In genomic region chr3:175493296-175493695, GRCh38 we compare ENCODE assay signal across 20 cellular contexts.
DNase-seq lines count a peak whose midpoint lies in the region; FAIRE-seq and TF ChIP-seq lines count a peak whose summit lies in the region.
"Had no signal": no experiment of that assay in that cellular context is flagged by ENCODE, and none has a peak within 500 bp of the region (broad histone marks: within the 10 kb centered on the region; RNA-seq: fewer than 3 reads in every experiment).

No MANE protein-coding gene starts in this region.

- no peaks in the 10 kb centered on the region for H3K36me3 ChIP-seq in tibial artery
- H3K36me3 ChIP-seq: BE2C had no signal

- in situ Hi-C loops in ACHN (cut with HindIII; ENCODE audit: low pct_ligation_motif_present, low pct_unique_long_range_greater_than_20kb, low sequenced_read_pairs): no loop called here

- no peak overlapping the region for H3K4me3 ChIP-seq in tibial artery
- H3K4me3 ChIP-seq: GM23338 had no signal

- intact Hi-C loops in tibial artery (cut with DNase I; ENCODE audit: low total_unique reads): no loop called here

- H3K27ac ChIP-seq in tibial artery: no peak overlapping the region

- no peaks in the 10 kb centered on the region for H3K27me3 ChIP-seq in tibial artery
- H3K27me3 ChIP-seq: BE2C had no signal

- FAIRE-seq in D721Med (lab: Jason Lieb, UNC): peak; percentile 29

- no peak for TF ChIP-seq CTCF in D721Med (IDR thresholded peaks at IDR 0.05; ENCODE audit: insufficient read depth, missing control alignments)
- no peak for TF ChIP-seq CTCF in tibial artery (IDR thresholded peaks at IDR 0.05)

- H3K4me1 ChIP-seq in tibial artery: no peaks in the 10 kb centered on the region
- H3K4me1 ChIP-seq: BE2C had no signal

- no peaks in the 10 kb centered on the region for H3K9me3 ChIP-seq in tibial artery
- H3K9me3 ChIP-seq: BE2C had no signal

- DNase-seq in ACHN: peak; percentile 49
- DNase-seq in D721Med (ENCODE audit: insufficient read length, low spot score): no peak
- DNase-seq in fibroblast of peridontal ligament (ENCODE audit: extremely low read depth): peak; percentile 21
- DNase-seq in left kidney (ENCODE audit: low read depth, low spot score): peak; percentile 55
- no peak for DNase-seq in SKM-1 (lab: John Stamatoyannopoulos, UW; ENCODE audit: unreplicated experiment)
- no peak for DNase-seq in DMS 273 treated with DMSO at 0.1 percent for 48 hours (lab: John Stamatoyannopoulos, UW)
- no peak for DNase-seq in tibial artery
- no peak for DNase-seq in activated CD4-positive, CD25-positive, alpha-beta regulatory T cell (lab: John Stamatoyannopoulos, UW)
- DNase-seq: BE2C; CD8-positive, alpha-beta T cell; GF-D8; MM.1S; NCI-H1092; NCI-H1436 treated with DMSO at 0.1 percent for 48 hours; NCI-H2029; NCI-H446; NK-92 treated with Interleukin-12 subunit alpha and Interleukin-12 subunit beta, amount 100 ng/mL, for 24 hours; Right ventricle myocardium superior; T-cell had no signal

Comparison
In these comparisons a context has a peak if more than half of its experiments do, and no peak if none do; other contexts are left out.
1. DNase-seq: peak in ACHN (single experiment), fibroblast of peridontal ligament (single experiment) and left kidney (single experiment); none in D721Med (single experiment), SKM-1 (single experiment), DMS 273 treated with DMSO at 0.1 percent for 48 hours (single experiment), tibial artery (0 of 2) and activated CD4-positive, CD25-positive, alpha-beta regulatory T cell (0 of 4).